In the genomic region with DNA sequence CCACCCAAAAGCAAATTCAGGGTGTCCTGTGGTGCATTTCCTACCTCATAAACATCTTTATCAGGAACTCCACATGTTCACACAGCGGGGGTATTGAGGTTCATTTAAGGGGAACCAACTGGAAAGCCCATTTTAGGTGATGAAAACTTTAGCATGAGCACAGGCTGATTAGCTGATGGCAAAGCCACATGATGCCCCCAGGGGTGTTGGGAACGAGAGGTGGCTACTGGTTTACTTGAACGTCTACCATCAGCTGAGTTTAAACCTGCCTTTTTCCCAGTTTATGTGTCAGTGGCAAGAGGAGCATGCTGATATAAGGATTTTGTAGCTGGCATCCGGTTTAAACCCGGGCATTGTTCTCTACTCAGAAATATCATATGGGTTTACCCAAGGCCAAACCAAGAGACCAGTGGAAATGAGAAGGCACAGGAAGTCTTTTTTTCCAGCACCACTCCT, we compare ENCODE assay signal across 1 cellular context.
TF ChIP-seq lines count a peak whose summit lies in the region.

No MANE protein-coding gene starts in this region.

TF ChIP-seq in GM23338, 12 proteins besides CTCF, POLR2A, EP300 and RAD21 (continued from another document):
- TF ChIP-seq, protein P1, sequence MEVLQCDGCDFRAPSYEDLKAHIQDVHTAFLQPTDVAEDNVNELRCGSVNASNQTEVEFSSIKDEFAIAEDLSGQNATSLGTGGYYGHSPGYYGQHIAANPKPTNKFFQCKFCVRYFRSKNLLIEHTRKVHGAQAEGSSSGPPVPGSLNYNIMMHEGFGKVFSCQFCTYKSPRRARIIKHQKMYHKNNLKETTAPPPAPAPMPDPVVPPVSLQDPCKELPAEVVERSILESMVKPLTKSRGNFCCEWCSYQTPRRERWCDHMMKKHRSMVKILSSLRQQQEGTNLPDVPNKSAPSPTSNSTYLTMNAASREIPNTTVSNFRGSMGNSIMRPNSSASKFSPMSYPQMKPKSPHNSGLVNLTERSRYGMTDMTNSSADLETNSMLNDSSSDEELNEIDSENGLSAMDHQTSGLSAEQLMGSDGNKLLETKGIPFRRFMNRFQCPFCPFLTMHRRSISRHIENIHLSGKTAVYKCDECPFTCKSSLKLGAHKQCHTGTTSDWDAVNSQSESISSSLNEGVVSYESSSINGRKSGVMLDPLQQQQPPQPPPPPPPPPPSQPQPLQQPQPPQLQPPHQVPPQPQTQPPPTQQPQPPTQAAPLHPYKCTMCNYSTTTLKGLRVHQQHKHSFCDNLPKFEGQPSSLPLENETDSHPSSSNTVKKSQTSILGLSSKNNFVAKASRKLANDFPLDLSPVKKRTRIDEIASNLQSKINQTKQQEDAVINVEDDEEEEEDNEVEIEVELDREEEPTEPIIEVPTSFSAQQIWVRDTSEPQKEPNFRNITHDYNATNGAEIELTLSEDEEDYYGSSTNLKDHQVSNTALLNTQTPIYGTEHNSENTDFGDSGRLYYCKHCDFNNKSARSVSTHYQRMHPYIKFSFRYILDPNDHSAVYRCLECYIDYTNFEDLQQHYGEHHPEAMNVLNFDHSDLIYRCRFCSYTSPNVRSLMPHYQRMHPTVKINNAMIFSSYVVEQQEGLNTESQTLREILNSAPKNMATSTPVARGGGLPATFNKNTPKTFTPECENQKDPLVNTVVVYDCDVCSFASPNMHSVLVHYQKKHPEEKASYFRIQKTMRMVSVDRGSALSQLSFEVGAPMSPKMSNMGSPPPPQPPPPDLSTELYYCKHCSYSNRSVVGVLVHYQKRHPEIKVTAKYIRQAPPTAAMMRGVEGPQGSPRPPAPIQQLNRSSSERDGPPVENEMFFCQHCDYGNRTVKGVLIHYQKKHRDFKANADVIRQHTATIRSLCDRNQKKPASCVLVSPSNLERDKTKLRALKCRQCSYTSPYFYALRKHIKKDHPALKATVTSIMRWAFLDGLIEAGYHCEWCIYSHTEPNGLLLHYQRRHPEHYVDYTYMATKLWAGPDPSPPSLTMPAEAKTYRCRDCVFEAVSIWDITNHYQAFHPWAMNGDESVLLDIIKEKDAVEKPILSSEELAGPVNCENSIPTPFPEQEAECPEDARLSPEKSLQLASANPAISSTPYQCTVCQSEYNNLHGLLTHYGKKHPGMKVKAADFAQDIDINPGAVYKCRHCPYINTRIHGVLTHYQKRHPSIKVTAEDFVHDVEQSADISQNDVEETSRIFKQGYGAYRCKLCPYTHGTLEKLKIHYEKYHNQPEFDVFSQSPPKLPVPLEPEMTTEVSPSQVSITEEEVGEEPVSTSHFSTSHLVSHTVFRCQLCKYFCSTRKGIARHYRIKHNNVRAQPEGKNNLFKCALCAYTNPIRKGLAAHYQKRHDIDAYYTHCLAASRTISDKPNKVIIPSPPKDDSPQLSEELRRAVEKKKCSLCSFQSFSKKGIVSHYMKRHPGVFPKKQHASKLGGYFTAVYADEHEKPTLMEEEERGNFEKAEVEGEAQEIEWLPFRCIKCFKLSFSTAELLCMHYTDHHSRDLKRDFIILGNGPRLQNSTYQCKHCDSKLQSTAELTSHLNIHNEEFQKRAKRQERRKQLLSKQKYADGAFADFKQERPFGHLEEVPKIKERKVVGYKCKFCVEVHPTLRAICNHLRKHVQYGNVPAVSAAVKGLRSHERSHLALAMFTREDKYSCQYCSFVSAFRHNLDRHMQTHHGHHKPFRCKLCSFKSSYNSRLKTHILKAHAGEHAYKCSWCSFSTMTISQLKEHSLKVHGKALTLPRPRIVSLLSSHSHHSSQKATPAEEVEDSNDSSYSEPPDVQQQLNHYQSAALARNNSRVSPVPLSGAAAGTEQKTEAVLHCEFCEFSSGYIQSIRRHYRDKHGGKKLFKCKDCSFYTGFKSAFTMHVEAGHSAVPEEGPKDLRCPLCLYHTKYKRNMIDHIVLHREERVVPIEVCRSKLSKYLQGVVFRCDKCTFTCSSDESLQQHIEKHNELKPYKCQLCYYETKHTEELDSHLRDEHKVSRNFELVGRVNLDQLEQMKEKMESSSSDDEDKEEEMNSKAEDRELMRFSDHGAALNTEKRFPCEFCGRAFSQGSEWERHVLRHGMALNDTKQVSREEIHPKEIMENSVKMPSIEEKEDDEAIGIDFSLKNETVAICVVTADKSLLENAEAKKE (CRISPR knock-in tag; IDR thresholded peaks at IDR 0.05) = no peak
- TF ChIP-seq POLR2AphosphoS5 (IDR thresholded peaks at IDR 0.05; ENCODE audit: low read depth) (no peak), CREB1 (CRISPR knock-in tag; IDR thresholded peaks at IDR 0.05; ENCODE audit: low read depth) (no peak)
